24 cellular contexts compared by ENCODE assay signal in genomic region chr9:127405344-127406125, GRCh38. TPM values are rescaled to one million over a fixed set of nuclear protein-coding genes. Genes with fewer than 3 reads are reported as not detected.
"Had no signal": no experiment of that assay in that cellular context is flagged by ENCODE, and none has a peak within 500 bp of the region (broad histone marks: within the 10 kb centered on the region; RNA-seq: fewer than 3 reads in every experiment).

No MANE protein-coding gene starts in this region.

- H3K4me1 ChIP-seq: gastroesophageal sphincter, lower lobe of right lung, upper lobe of left lung had no signal

- ATAC-seq: activated CD8-positive, alpha-beta T cell treated with anti-CD3 and anti-CD28 coated beads, Interleukin-2, amount 10 ng/mL, durations not matched to agents 7 days and 5 days; activated naive CD4-positive, alpha-beta T cell treated with anti-CD3 and anti-CD28 coated beads, Interleukin-2, amount 50 U/mL, for 72 hours; effector memory CD8-positive, alpha-beta T cell; gastroesophageal sphincter; left lobe of liver; lower lobe of right lung; naive thymus-derived CD4-positive, alpha-beta T cell; stimulated activated naive CD8-positive, alpha-beta T cell treated with anti-CD3 and anti-CD28 coated beads, Interleukin-15, Interleukin-2, amounts not matched to agents 100 U/mL and 50 U/mL, for 24 hours had no signal

- H3K4me1 Mint-ChIP-seq: brain had no signal

- H3K9me3 ChIP-seq: esophagus muscularis mucosa, gastroesophageal sphincter, heart right ventricle, lower lobe of right lung, upper lobe of left lung had no signal

- H3K4me3 ChIP-seq: dorsolateral prefrontal cortex, esophagus muscularis mucosa, gastroesophageal sphincter, heart right ventricle, lower lobe of right lung, upper lobe of left lung had no signal

- H3K9me3 Mint-ChIP-seq: activated naive CD4-positive, alpha-beta T cell treated with anti-CD3 and anti-CD28 coated beads, Interleukin-2, amount 50 U/mL, for 72 hours; brain; effector memory CD8-positive, alpha-beta T cell; naive thymus-derived CD4-positive, alpha-beta T cell had no signal

- H3K36me3 Mint-ChIP-seq: activated naive CD4-positive, alpha-beta T cell treated with anti-CD3 and anti-CD28 coated beads, Interleukin-2, amount 50 U/mL, for 72 hours; naive thymus-derived CD4-positive, alpha-beta T cell had no signal

- DNase-seq: activated CD4-positive, alpha-beta T cell treated with anti-CD3 and anti-CD28 coated beads for 1 hour; activated CD4-positive, alpha-beta T cell treated with anti-CD3 and anti-CD28 coated beads, Interleukin-2, amount 50 U/mL, for 1 hour; activated CD8-positive, alpha-beta T cell treated with anti-CD3 and anti-CD28 coated beads, Interleukin-2, amount 10 ng/mL, durations not matched to agents 7 days and 5 days; activated gamma-delta T cell treated with Interleukin-2 at 50 U/mL for 16 hours; activated T-cell treated with anti-CD3 and anti-CD28 coated beads, Interleukin-2, amount 50 U/mL, for 1 hour; aorta; caudate nucleus; dorsolateral prefrontal cortex; effector memory CD8-positive, alpha-beta T cell; heart right ventricle; kidney; lower lobe of right lung; mesendoderm; naive thymus-derived CD4-positive, alpha-beta T cell; stimulated activated CD4-positive, alpha-beta T cell treated with anti-CD3 and anti-CD28 coated beads, Interleukin-12 subunit alpha, Interleukin-12 subunit beta, amount 100 ng/mL, for 4 hours; stimulated activated CD4-positive, alpha-beta T cell treated with anti-CD3 and anti-CD28 coated beads, Interleukin-4, amount 100 ng/mL, for 4 hours; stimulated activated naive CD8-positive, alpha-beta T cell treated with anti-CD3 and anti-CD28 coated beads, Interleukin-15, Interleukin-2, amounts not matched to agents 100 U/mL and 50 U/mL, for 24 hours had no signal

- H3K27ac Mint-ChIP-seq: activated CD8-positive, alpha-beta T cell treated with anti-CD3 and anti-CD28 coated beads, Interleukin-2, amount 10 ng/mL, durations not matched to agents 7 days and 5 days had no signal

- H3K27ac ChIP-seq: esophagus muscularis mucosa, gastroesophageal sphincter, lower lobe of right lung, upper lobe of left lung had no signal

- H3K27me3 ChIP-seq: dorsolateral prefrontal cortex, esophagus muscularis mucosa, gastroesophageal sphincter, heart right ventricle, upper lobe of left lung had no signal

- FAIRE-seq: colon, kidney had no signal

- H3K4me3 Mint-ChIP-seq: activated CD8-positive, alpha-beta T cell treated with anti-CD3 and anti-CD28 coated beads, Interleukin-2, amount 10 ng/mL, durations not matched to agents 7 days and 5 days; brain; effector memory CD8-positive, alpha-beta T cell; naive thymus-derived CD4-positive, alpha-beta T cell had no signal

- H3K27me3 Mint-ChIP-seq: brain; effector memory CD8-positive, alpha-beta T cell had no signal

RNA-seq across cellular contexts. Expression of gene SLC2A8, which starts 8.6 kb away (rescaled TPM):
- polyA plus RNA-seq: naive thymus-derived CD4-positive, alpha-beta T cell had no signal
